ENCODE assay signal across 27 cellular contexts in genomic region chr12:29980304-29980703, GRCh38.
"Had no signal": no experiment of that assay in that cellular context is flagged by ENCODE, and none has a peak within 500 bp of the region (broad histone marks: within the 10 kb centered on the region; RNA-seq: fewer than 3 reads in every experiment).

No MANE protein-coding gene starts in this region.

- H3K4me3 ChIP-seq: coronary artery, esophagus muscularis mucosa, heart right ventricle, lower lobe of right lung, ovary, psoas muscle, sigmoid colon, stomach, thyroid gland had no signal

- FAIRE-seq: endothelial cell of umbilical vein had no signal

- H3K27me3 ChIP-seq: esophagus muscularis mucosa, heart right ventricle, ovary, sigmoid colon, stomach, thyroid gland had no signal

- H3K9me3 ChIP-seq: esophagus muscularis mucosa, lower lobe of right lung, ovary, psoas muscle, sigmoid colon, thyroid gland had no signal

- ATAC-seq: heart right ventricle; left ventricle myocardium superior; lower lobe of right lung; naive thymus-derived CD8-positive, alpha-beta T cell; psoas muscle; right cardiac atrium; stimulated activated effector memory CD8-positive, alpha-beta T cell treated with anti-CD3 and anti-CD28 coated beads, Interleukin-12 subunit alpha, Interleukin-12 subunit beta, amount 100 ng/mL, for 72 hours had no signal

- H3K27ac ChIP-seq: coronary artery, esophagus muscularis mucosa, heart right ventricle, lower lobe of right lung, ovary, psoas muscle, sigmoid colon, stomach, thyroid gland had no signal

- H3K36me3 ChIP-seq: esophagus muscularis mucosa, heart right ventricle, lower lobe of right lung, ovary, sigmoid colon, stomach, thyroid gland had no signal

- DNase-seq: dermis blood vessel endothelial cell; effector memory CD4-positive, alpha-beta T cell; foreskin melanocyte; glutamatergic neuron; heart right ventricle; hippocampal formation; immature natural killer cell; islet precursor cell; left ventricle myocardium superior; lower lobe of right lung; naive thymus-derived CD8-positive, alpha-beta T cell; occipital lobe; ovary; posterior cingulate gyrus; psoas muscle; right cardiac atrium; sigmoid colon; stimulated activated CD4-positive, alpha-beta T cell treated with anti-CD3 and anti-CD28 coated beads, Interleukin-2, amount 100 ng/mL, for 24 hours; stimulated activated CD4-positive, alpha-beta T cell treated with anti-CD3 and anti-CD28 coated beads, Interleukin-4, amount 100 ng/mL, for 24 hours; stimulated activated naive CD4-positive, alpha-beta T cell treated with Interleukin-2 at 50 U/mL for 16 hours; stomach; thyroid gland; trophoblast cell had no signal

- H3K4me1 ChIP-seq: lower lobe of right lung, psoas muscle, sigmoid colon, stomach, thyroid gland had no signal
